In genomic region chr2:127048618-127048935, GRCh38 we compare ENCODE assay signal across 26 cellular contexts. TPM values are rescaled to one million over a fixed set of nuclear protein-coding genes. Genes with fewer than 3 reads are reported as not detected.
DNase-seq lines count a peak whose midpoint lies in the region; ATAC-seq and TF ChIP-seq lines count a peak whose summit lies in the region.
"Had no signal": no experiment of that assay in that cellular context is flagged by ENCODE, and none has a peak within 500 bp of the region (broad histone marks: within the 10 kb centered on the region; RNA-seq: fewer than 3 reads in every experiment).

No MANE protein-coding gene starts in this region.

- H3K9me3 ChIP-seq in right cardiac atrium (ENCODE audit: control insufficient read depth, low read length), result no peaks in the 10 kb centered on the region
- no peaks in the 10 kb centered on the region for H3K9me3 ChIP-seq in right atrium auricular region
- no peaks in the 10 kb centered on the region for H3K9me3 ChIP-seq in osteoblast (ENCODE audit: low read depth, low read length)
- H3K9me3 ChIP-seq: breast epithelium, Caco-2, psoas muscle had no signal

- no peaks in the 10 kb centered on the region for H3K79me2 ChIP-seq in osteoblast (ENCODE audit: insufficient read depth, low read length)

- TF ChIP-seq CTCF in right atrium auricular region (IDR thresholded peaks at IDR 0.05) (no peak), osteoblast (IDR thresholded peaks at IDR 0.05; ENCODE audit: extremely low read depth, low read depth, low read length) (no peak)

- 97% methylated on average over 6 of the region's 6 CpGs for WGBS in right cardiac atrium

- DNase-seq in activated CD4-positive, CD25-positive, alpha-beta regulatory T cell treated with anti-CD3 and anti-CD28 coated beads, Interleukin-2, amount 50 U/mL, for 72 hours, result peak; percentile 19
- DNase-seq in right cardiac atrium, result peak in 2 of 3 donors; percentile 24 to 53
- DNase-seq in right atrium auricular region (ENCODE audit: low spot score), result no peak
- DNase-seq in osteoblast (ENCODE audit: insufficient read length, low spot score, missing footprints), result peak; percentile 71
- no peak for DNase-seq in cerebellar nuclear complex (lab: John Stamatoyannopoulos, UW)
- DNase-seq: activated CD4-positive, alpha-beta T cell treated with anti-CD3 and anti-CD28 coated beads, Interleukin-2, amount 50 U/mL, for 4 hours; activated naive CD8-positive, alpha-beta T cell treated with anti-CD3 and anti-CD28 coated beads for 36 hours; anterior cingulate cortex; DMS53; effector CD4-positive, alpha-beta T cell; NCI-H1092; NCI-H1694 treated with DMSO at 0.1 percent for 48 hours; NCI-H2171; substantia nigra; T1000; trophoblast cell; WERI-Rb-1 had no signal

- H3K4me3 ChIP-seq in right cardiac atrium (ENCODE audit: low read length), result no peak overlapping the region
- H3K4me3 ChIP-seq in right atrium auricular region, result no peak overlapping the region
- no peak overlapping the region for H3K4me3 ChIP-seq in osteoblast (ENCODE audit: insufficient read depth, low read length)
- H3K4me3 ChIP-seq: breast epithelium, psoas muscle had no signal

- no peak overlapping the region for H3K4me2 ChIP-seq in osteoblast (ENCODE audit: insufficient read depth, low read length)

- H3K4me1 ChIP-seq in right cardiac atrium (ENCODE audit: control insufficient read depth, insufficient read depth, low read length), result no peaks in the 10 kb centered on the region
- H3K4me1 ChIP-seq in right atrium auricular region, result peaks cover 0 to 23% of the 10 kb centered on the region in 2 donors
- H3K4me1 ChIP-seq in osteoblast (ENCODE audit: insufficient read depth, low read length), result no peaks in the 10 kb centered on the region
- H3K4me1 ChIP-seq: breast epithelium had no signal

- no peak for ATAC-seq in activated CD4-positive, CD25-positive, alpha-beta regulatory T cell treated with anti-CD3 and anti-CD28 coated beads, Interleukin-2, amount 50 U/mL, for 24 hours
- ATAC-seq in right cardiac atrium (no peak), GM18520 (IDR thresholded peaks at IDR 0.05; ENCODE audit: unreplicated experiment) (no peak), HG03045 (IDR thresholded peaks at IDR 0.05; ENCODE audit: unreplicated experiment) (no peak)
- ATAC-seq: psoas muscle; stimulated activated memory B cell treated with anti-CD40 and anti-IgM and Interleukin-4, amounts not matched to agents 10 μg/mL and 1 μg/mL and 100 μg/mL, for 72 hours had no signal

- H3K27me3 ChIP-seq in right cardiac atrium (ENCODE audit: control insufficient read depth, insufficient read depth) (no peaks in the 10 kb centered on the region), right atrium auricular region (no peaks in the 10 kb centered on the region), osteoblast (ENCODE audit: insufficient read depth, low read length) (no peaks in the 10 kb centered on the region)
- H3K27me3 ChIP-seq: breast epithelium had no signal

- H2AFZ ChIP-seq in osteoblast (ENCODE audit: low read length), result no peak overlapping the region

- intact Hi-C loops in right cardiac atrium (cut with DNase I), result no loop called here

- no peaks in the 10 kb centered on the region for H3K36me3 ChIP-seq in right atrium auricular region
- H3K36me3 ChIP-seq in osteoblast (ENCODE audit: insufficient read depth, low read length), result peaks cover 5% of the 10 kb centered on the region
- H3K36me3 ChIP-seq: breast epithelium had no signal

- H4K20me1 ChIP-seq in osteoblast (ENCODE audit: insufficient read depth, low read length), result peaks cover 5% of the 10 kb centered on the region

- no peak overlapping the region for H3K27ac ChIP-seq in right cardiac atrium (ENCODE audit: low read length)
- H3K27ac ChIP-seq in right atrium auricular region, result no peak overlapping the region
- H3K27ac ChIP-seq in osteoblast (ENCODE audit: low read depth, low read length), result no peak overlapping the region
- H3K27ac ChIP-seq: 22Rv1, breast epithelium, C4-2B, psoas muscle, WERI-Rb-1 had no signal

RNA-seq across cellular contexts. Expression of gene BIN1, which starts 58.4 kb away (rescaled TPM):
- 10 to 100 TPM in 3 of 4 donors, 1 to 10 TPM in 1; 6.6 to 12.0 (median 10.4) TPM for total RNA-seq in right cardiac atrium
- polyA plus RNA-seq in right cardiac atrium, result 5.9 TPM
- total RNA-seq in right atrium auricular region, result 10 to 100 TPM in 1 of 2 donors, 1 to 10 TPM in 1; 7.6 to 15.3 TPM
- 83.7 and 85.4 TPM in 2 replicates for total RNA-seq in osteoblast

Comparison
In these comparisons a context has a peak if more than half of its experiments do, and no peak if none do; other contexts are left out.
1. DNase-seq: peak in activated CD4-positive, CD25-positive, alpha-beta regulatory T cell treated with anti-CD3 and anti-CD28 coated beads, Interleukin-2, amount 50 U/mL, for 72 hours (single experiment), right cardiac atrium (2 of 3) and osteoblast (single experiment); none in right atrium auricular region (single experiment) and cerebellar nuclear complex (0 of 2).